8 cellular contexts compared by ENCODE assay signal in the genomic region with DNA sequence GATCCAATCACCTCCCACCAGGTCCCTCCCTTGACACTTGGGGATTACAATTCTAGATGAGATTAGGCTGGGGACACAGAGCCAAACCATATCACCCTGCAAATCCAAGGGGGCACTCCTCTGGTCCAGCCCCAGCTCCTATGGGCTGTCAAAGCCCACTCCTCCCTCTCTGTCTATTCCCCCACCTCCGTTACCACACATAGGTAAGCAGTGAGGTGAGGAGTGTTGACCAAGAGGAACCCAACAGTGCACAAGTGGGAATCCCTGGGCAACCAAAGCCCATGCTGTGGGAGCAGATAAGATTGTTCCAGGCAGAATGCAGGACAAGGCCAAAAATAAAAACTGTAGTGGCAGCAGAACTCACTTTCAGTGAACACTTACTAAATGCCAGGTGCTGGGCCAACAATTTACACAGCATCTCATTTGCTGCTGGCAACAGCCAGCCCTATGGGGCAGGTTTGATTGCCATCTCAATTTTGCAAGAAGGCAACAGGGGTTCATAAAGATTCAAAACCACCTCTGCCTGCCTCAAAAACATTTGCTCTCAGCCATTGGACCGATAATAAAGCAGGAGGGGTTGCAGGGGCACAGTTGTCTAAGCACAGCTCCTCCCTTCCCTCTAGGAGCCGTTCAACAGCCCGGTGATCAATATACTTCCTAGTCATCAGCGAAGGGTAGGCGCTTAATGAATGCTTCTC. TPM values are rescaled to one million over a fixed set of nuclear protein-coding genes. Genes with fewer than 3 reads are reported as not detected.
A peak's percentile ranks its signal among the peaks of the same experiment; 100 is the strongest.
DNase-seq lines count a peak whose midpoint lies in the region; ATAC-seq and TF ChIP-seq lines count a peak whose summit lies in the region.

No MANE protein-coding gene starts in this region.

- peak overlapping the region; percentile 84 for H3K27ac Mint-ChIP-seq in T-helper 1 cell treated with Interleukin-12 subunit alpha and Interleukin-12 subunit beta and Interleukin-4 antibody, amounts not matched to agents 30 μg/mL and 1 μg/mL, for 36 hours

- DNase-seq in T-helper 1 cell: no peak
- DNase-seq in Peyer's patch: no peak
- no peak for DNase-seq in fibroblast of mammary gland (ENCODE audit: low read depth)
- DNase-seq in kidney glomerular epithelial cell (lab: John Stamatoyannopoulos, UW): no peak
- no peak for DNase-seq in islet precursor cell

- peaks cover 25% of the 10 kb centered on the region for H3K4me1 Mint-ChIP-seq in T-helper 1 cell treated with Interleukin-12 subunit alpha and Interleukin-12 subunit beta and Interleukin-4 antibody, amounts not matched to agents 30 μg/mL and 1 μg/mL, for 36 hours (ENCODE audit: low read depth)

- H3K27ac ChIP-seq in Peyer's patch (no peak overlapping the region), skin epidermis (peak overlapping the region in 2 of 21 experiments; percentile 10 to 66)

- H3K4me1 ChIP-seq in Peyer's patch: peaks cover 4 to 20% (median 11%) of the 10 kb centered on the region in 4 donors

- no peak for ATAC-seq in GM21619 (IDR thresholded peaks at IDR 0.05; ENCODE audit: unreplicated experiment)

- peak overlapping the region; percentile 40 to 65 (median 59) for H3K4me3 ChIP-seq in Peyer's patch
- H3K4me3 ChIP-seq in fibroblast of mammary gland (ENCODE audit: control insufficient read depth, low read depth, low read length): peak overlapping the region; percentile 77
- peak overlapping the region; percentile 41 to 58 (median 46) for H3K4me3 ChIP-seq in skin epidermis

- peak overlapping the region; percentile 92 for H3K4me3 Mint-ChIP-seq in T-helper 1 cell treated with Interleukin-12 subunit alpha and Interleukin-12 subunit beta and Interleukin-4 antibody, amounts not matched to agents 30 μg/mL and 1 μg/mL, for 36 hours

- H3K36me3 ChIP-seq in Peyer's patch: peaks cover 0 to 8% (median 0%) of the 10 kb centered on the region in 3 donors

- TF ChIP-seq CTCF in Peyer's patch (IDR thresholded peaks at IDR 0.05) (no peak), fibroblast of mammary gland (conservative IDR thresholded peaks at IDR 0.05; ENCODE audit: control insufficient read depth, insufficient read depth, low read depth, low read length) (no peak)

- H3K27me3 ChIP-seq in Peyer's patch: no peaks in the 10 kb centered on the region

- TF ChIP-seq POLR2A in Peyer's patch (IDR thresholded peaks at IDR 0.05): no peak

- no peaks in the 10 kb centered on the region for H3K27me3 Mint-ChIP-seq in T-helper 1 cell treated with Interleukin-12 subunit alpha and Interleukin-12 subunit beta and Interleukin-4 antibody, amounts not matched to agents 30 μg/mL and 1 μg/mL, for 36 hours (ENCODE audit: low read depth)

- peaks cover 14% of the 10 kb centered on the region for H3K36me3 Mint-ChIP-seq in T-helper 1 cell treated with Interleukin-12 subunit alpha and Interleukin-12 subunit beta and Interleukin-4 antibody, amounts not matched to agents 30 μg/mL and 1 μg/mL, for 36 hours (ENCODE audit: low read depth)

- no peaks in the 10 kb centered on the region for H3K9me3 Mint-ChIP-seq in T-helper 1 cell treated with Interleukin-12 subunit alpha and Interleukin-12 subunit beta and Interleukin-4 antibody, amounts not matched to agents 30 μg/mL and 1 μg/mL, for 36 hours

- H3K9me3 ChIP-seq in Peyer's patch: no peaks in the 10 kb centered on the region

RNA-seq across cellular contexts. Expression of gene SDF2L1, which starts 8.9 kb away (rescaled TPM):
- total RNA-seq in Peyer's patch: 10 to 100 TPM; 14.9 to 49.2 (median 30.0) TPM

RNA-seq across cellular contexts. Expression of gene PPIL2, which starts 14.8 kb away (rescaled TPM):
- total RNA-seq in Peyer's patch: 100 to 1,000 TPM in 1 of 4 donors, 10 to 100 TPM in 3; 55.0 to 131 (median 92.4) TPM

RNA-seq across cellular contexts. Expression of gene CCDC116, which starts 18.4 kb away (rescaled TPM):
- total RNA-seq in Peyer's patch: 1 to 10 TPM in 1 of 4 donors, under 1 TPM in 1, not detected in 2; 0.80 to 2.6 TPM

RNA-seq across cellular contexts. Expression of gene YDJC, which starts 21.1 kb away (rescaled TPM):
- total RNA-seq in Peyer's patch: 10 to 100 TPM; 36.3 to 54.2 (median 38.8) TPM
